1 cellular context compared by ENCODE assay signal in the genomic region with DNA sequence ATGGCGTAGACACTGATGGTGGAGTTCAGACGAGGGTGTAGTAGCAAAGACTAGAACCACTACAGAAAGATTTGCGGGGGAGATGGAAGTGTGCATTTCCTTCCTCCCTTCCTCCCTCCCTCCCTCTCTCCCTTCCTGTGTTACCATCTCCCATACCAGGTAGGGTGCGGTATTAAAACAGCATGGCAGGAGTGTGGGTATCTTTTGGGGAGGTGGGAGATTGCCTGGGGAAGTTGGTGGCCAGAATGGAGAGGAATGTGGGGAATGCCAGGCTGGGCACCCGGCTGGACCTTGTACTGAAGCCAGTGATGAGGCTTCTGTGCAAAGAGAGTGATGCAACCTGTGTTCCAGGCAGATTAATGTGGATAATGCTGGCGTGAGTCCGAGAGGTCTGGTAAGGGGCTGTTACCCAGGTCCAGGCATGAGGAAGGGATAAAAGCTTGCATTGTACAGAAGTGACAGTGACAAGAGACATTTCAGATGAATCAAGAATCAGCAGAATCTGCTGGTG.
TF ChIP-seq lines count a peak whose summit lies in the region.

No MANE protein-coding gene starts in this region.

TF ChIP-seq in IMR-90, 13 proteins besides CTCF, POLR2A, EP300 and RAD21 (continued from another document):
- TF ChIP-seq, protein P1, sequence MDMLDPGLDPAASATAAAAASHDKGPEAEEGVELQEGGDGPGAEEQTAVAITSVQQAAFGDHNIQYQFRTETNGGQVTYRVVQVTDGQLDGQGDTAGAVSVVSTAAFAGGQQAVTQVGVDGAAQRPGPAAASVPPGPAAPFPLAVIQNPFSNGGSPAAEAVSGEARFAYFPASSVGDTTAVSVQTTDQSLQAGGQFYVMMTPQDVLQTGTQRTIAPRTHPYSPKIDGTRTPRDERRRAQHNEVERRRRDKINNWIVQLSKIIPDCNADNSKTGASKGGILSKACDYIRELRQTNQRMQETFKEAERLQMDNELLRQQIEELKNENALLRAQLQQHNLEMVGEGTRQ (IDR thresholded peaks at IDR 0.05; ENCODE audit: low read depth, low read length), result no peak
- TF ChIP-seq CEBPB (IDR thresholded peaks at IDR 0.05; ENCODE audit: low read depth, low read length) (peak; percentile 31; the same call in 1 of the 2 replicates), BHLHE40 (IDR thresholded peaks at IDR 0.05; ENCODE audit: low read depth, low read length) (no peak), MAZ (IDR thresholded peaks at IDR 0.05; ENCODE audit: borderline replicate concordance, low read depth, low read length) (no peak), MAFK (IDR thresholded peaks at IDR 0.05; ENCODE audit: low read depth, low read length) (no peak), SMC3 (IDR thresholded peaks at IDR 0.05; ENCODE audit: low read depth, low read length) (no peak), RFX5 (IDR thresholded peaks at IDR 0.05; ENCODE audit: low read depth, low read length) (no peak), FOS (IDR thresholded peaks at IDR 0.05; ENCODE audit: low read depth, low read length) (no peak)
